In genomic region chr3:23805228-23805880, GRCh38 we compare ENCODE assay signal across 8 cellular contexts. TPM values are rescaled to one million over a fixed set of nuclear protein-coding genes. Genes with fewer than 3 reads are reported as not detected.
DNase-seq lines count a peak whose midpoint lies in the region; ATAC-seq and TF ChIP-seq lines count a peak whose summit lies in the region.

No MANE protein-coding gene starts in this region.

- no peak for ATAC-seq in activated CD4-positive, alpha-beta T cell treated with anti-CD3 and anti-CD28 coated beads for 36 hours
- ATAC-seq in activated CD8-positive, alpha-beta T cell treated with anti-CD3 and anti-CD28 coated beads for 36 hours: no peak

- H3K4me1 Mint-ChIP-seq in activated CD4-positive, alpha-beta T cell treated with anti-CD3 and anti-CD28 coated beads for 36 hours: peaks cover 36% of the 10 kb centered on the region
- H3K4me1 Mint-ChIP-seq in activated CD8-positive, alpha-beta T cell treated with anti-CD3 and anti-CD28 coated beads for 36 hours (ENCODE audit: low read depth): peaks cover 43% of the 10 kb centered on the region

- no peaks in the 10 kb centered on the region for H3K9me3 Mint-ChIP-seq in activated CD4-positive, alpha-beta T cell treated with anti-CD3 and anti-CD28 coated beads for 36 hours (ENCODE audit: low read depth)
- no peaks in the 10 kb centered on the region for H3K9me3 Mint-ChIP-seq in activated CD8-positive, alpha-beta T cell treated with anti-CD3 and anti-CD28 coated beads for 36 hours

- H3K9me3 ChIP-seq in suprapubic skin: no peaks in the 10 kb centered on the region

- no peaks in the 10 kb centered on the region for H3K27me3 ChIP-seq in suprapubic skin

- H3K4me3 ChIP-seq in suprapubic skin: peak overlapping the region; percentile 95

- peak overlapping the region; percentile 85 for H3K4me3 Mint-ChIP-seq in activated CD4-positive, alpha-beta T cell treated with anti-CD3 and anti-CD28 coated beads for 36 hours
- peak overlapping the region; percentile 83 for H3K4me3 Mint-ChIP-seq in activated CD8-positive, alpha-beta T cell treated with anti-CD3 and anti-CD28 coated beads for 36 hours

- WGBS in suprapubic skin: 18% methylated on average over 17 of the region's 21 CpGs

- POLR2A ChIA-PET in activated CD4-positive, alpha-beta T cell treated with anti-CD3 and anti-CD28 coated beads for 36 hours (lab: Charles Lee): no interaction called here
- POLR2A ChIA-PET in activated CD8-positive, alpha-beta T cell treated with anti-CD3 and anti-CD28 coated beads for 36 hours (lab: Charles Lee): no interaction called here

- TF ChIP-seq POLR2A in suprapubic skin (IDR thresholded peaks at IDR 0.05): no peak

- DNase-seq in activated CD4-positive, alpha-beta T cell treated with anti-CD3 and anti-CD28 coated beads for 36 hours: no peak
- DNase-seq in activated CD4-positive, alpha-beta T cell treated with anti-CD3 and anti-CD28 coated beads for 4 hours: no peak
- DNase-seq in activated CD8-positive, alpha-beta T cell treated with anti-CD3 and anti-CD28 coated beads for 36 hours: no peak
- DNase-seq in iPS-NIHi7 (ENCODE audit: extremely low spot score) (peak; percentile 59), suprapubic skin (ENCODE audit: low spot score in 2 of 2) (peak in 1 of 2 donors; percentile 66), middle frontal gyrus (ENCODE audit: extremely low spot score, low spot score) (no peak), SHP77 (lab: John Stamatoyannopoulos, UW) (no peak), NCI-H226 (no peak)

- H3K36me3 Mint-ChIP-seq in activated CD4-positive, alpha-beta T cell treated with anti-CD3 and anti-CD28 coated beads for 36 hours (ENCODE audit: low read depth): peaks cover 16% of the 10 kb centered on the region
- H3K36me3 Mint-ChIP-seq in activated CD8-positive, alpha-beta T cell treated with anti-CD3 and anti-CD28 coated beads for 36 hours (ENCODE audit: low read depth): peaks cover 24% of the 10 kb centered on the region

- peak overlapping the region; percentile 92 for H3K27ac ChIP-seq in suprapubic skin

- no peaks in the 10 kb centered on the region for H3K36me3 ChIP-seq in suprapubic skin

- no peak for TF ChIP-seq EP300 in suprapubic skin (IDR thresholded peaks at IDR 0.05)

- H3K27me3 Mint-ChIP-seq in activated CD4-positive, alpha-beta T cell treated with anti-CD3 and anti-CD28 coated beads for 36 hours: peaks cover 8% of the 10 kb centered on the region
- H3K27me3 Mint-ChIP-seq in activated CD8-positive, alpha-beta T cell treated with anti-CD3 and anti-CD28 coated beads for 36 hours: peaks cover 8% of the 10 kb centered on the region

- peaks cover 39% of the 10 kb centered on the region for H3K4me1 ChIP-seq in suprapubic skin

- peak overlapping the region; percentile 84 for H3K27ac Mint-ChIP-seq in activated CD4-positive, alpha-beta T cell treated with anti-CD3 and anti-CD28 coated beads for 36 hours
- H3K27ac Mint-ChIP-seq in activated CD8-positive, alpha-beta T cell treated with anti-CD3 and anti-CD28 coated beads for 36 hours: peak overlapping the region; percentile 88

- CTCF ChIA-PET in activated CD4-positive, alpha-beta T cell treated with anti-CD3 and anti-CD28 coated beads for 36 hours (lab: Charles Lee): no interaction called here
- CTCF ChIA-PET in activated CD8-positive, alpha-beta T cell treated with anti-CD3 and anti-CD28 coated beads for 36 hours (lab: Charles Lee): no interaction called here

- intact Hi-C loops in activated CD4-positive, alpha-beta T cell treated with anti-CD3 and anti-CD28 coated beads for 36 hours (cut with DNase I, micrococcal nuclease): loop anchor here (5.0 to 10.0 kb wide), 3 partner anchors 349 to 603 kb away; partner anchors contain the start of gene UBE2E2 (in 2 of the 2)
- intact Hi-C loops in activated CD8-positive, alpha-beta T cell treated with anti-CD3 and anti-CD28 coated beads for 36 hours (cut with micrococcal nuclease): loop anchor here (10.0 kb wide), 2 partner anchors 109 to 361 kb away; partner anchors contain the start of genes NKIRAS1 and RPL15

- no peak for TF ChIP-seq CTCF in activated CD8-positive, alpha-beta T cell treated with anti-CD3 and anti-CD28 coated beads for 36 hours (IDR thresholded peaks at IDR 0.05)
- TF ChIP-seq CTCF in suprapubic skin (IDR thresholded peaks at IDR 0.05): no peak

RNA-seq across cellular contexts. Expression of gene UBE2E1, which starts 0.4 kb away (rescaled TPM):
- 10 to 100 TPM; 86.3 to 93.8 TPM for total RNA-seq in activated CD4-positive, alpha-beta T cell treated with anti-CD3 and anti-CD28 coated beads for 36 hours
- total RNA-seq in activated CD8-positive, alpha-beta T cell treated with anti-CD3 and anti-CD28 coated beads for 36 hours: 10 to 100 TPM; 79.0 to 80.3 TPM
- 100 to 1,000 TPM in 2 of 4 donors, 10 to 100 TPM in 2; 73.0 to 119 (median 94.6) TPM for total RNA-seq in suprapubic skin
